11 cellular contexts compared by ENCODE assay signal in the genomic region with DNA sequence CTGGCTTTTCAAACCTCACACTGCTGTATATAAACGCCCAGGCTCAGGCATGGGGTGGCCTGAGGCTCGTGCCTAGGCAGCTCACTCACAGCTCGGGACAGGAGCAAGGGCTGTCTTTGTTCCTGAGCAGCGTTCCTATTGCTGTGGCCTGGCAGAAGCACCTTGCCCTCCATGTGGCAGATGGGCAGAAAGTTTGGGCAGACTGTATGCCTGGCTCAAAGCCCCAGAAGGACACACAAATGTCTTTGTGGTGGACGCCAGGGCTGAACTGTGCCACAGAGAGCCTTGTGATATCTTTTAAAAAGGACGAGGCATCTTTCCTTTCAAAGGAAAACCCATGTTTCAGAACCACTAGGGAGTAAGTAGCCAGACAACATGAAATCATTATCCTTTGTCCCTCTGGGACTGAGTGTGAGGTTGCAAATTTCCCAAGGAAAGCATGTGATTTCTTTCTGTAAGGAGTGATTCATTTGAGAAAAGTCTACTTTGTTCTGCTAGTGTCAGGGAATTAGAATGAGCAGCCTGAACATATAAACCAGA. TPM values are rescaled to one million over a fixed set of nuclear protein-coding genes. Genes with fewer than 3 reads are reported as not detected.
DNase-seq lines count a peak whose midpoint lies in the region; ATAC-seq and TF ChIP-seq lines count a peak whose summit lies in the region.
"Had no signal": no experiment of that assay in that cellular context is flagged by ENCODE, and none has a peak within 500 bp of the region (broad histone marks: within the 10 kb centered on the region; RNA-seq: fewer than 3 reads in every experiment).

No MANE protein-coding gene starts in this region.

- peak overlapping the region; percentile 11 for H3K23ac ChIP-seq in neuronal stem cell (ENCODE audit: low read depth, low read length, poor library complexity)

- H3K9me3 ChIP-seq in SK-N-SH (no peaks in the 10 kb centered on the region), neuronal stem cell (replicated peaks in 1 of 2; ENCODE audit: control insufficient read depth in 2 of 2, insufficient read depth in 1 of 2, low read depth in 1 of 2, low read length in 2 of 2) (no peaks in the 10 kb centered on the region)

- 0 out of 2 replicates have a peak overlapping the region, but pooled peaks have one; percentile 14 for H2AFZ ChIP-seq in SK-N-SH (ENCODE audit: low read depth)
- peak overlapping the region; percentile 84 for H2AFZ ChIP-seq in neuronal stem cell (ENCODE audit: low read length)

- no peaks in the 10 kb centered on the region for H3K27me3 ChIP-seq in SK-N-SH (ENCODE audit: insufficient read depth)
- H3K27me3 ChIP-seq in neuronal stem cell (ENCODE audit: control insufficient read depth in 3 of 3, insufficient read depth in 3 of 3, low read depth in 1 of 3, low read length in 3 of 3), result no peaks in the 10 kb centered on the region

- peak overlapping the region; percentile 82 for H3K18ac ChIP-seq in neuronal stem cell (ENCODE audit: low read length)

- ATAC-seq in T-cell (replicated peaks in 1 of 4), result no peak
- no peak for ATAC-seq in HG02798 (IDR thresholded peaks at IDR 0.05; ENCODE audit: poor library complexity, unreplicated experiment)

- no peak for TF ChIP-seq CTCF in AG04449 (IDR thresholded peaks at IDR 0.05; ENCODE audit: insufficient read depth, low read length, missing control alignments)
- TF ChIP-seq CTCF in SK-N-SH (IDR thresholded peaks at IDR 0.05), result no peak
- no peak for TF ChIP-seq CTCF in mesothelial cell of epicardium (IDR thresholded peaks at IDR 0.05; ENCODE audit: unreplicated experiment)

- H3K27me3 Mint-ChIP-seq in T-cell (peaks cover 6% of the 10 kb centered on the region in 2 donors), mesothelial cell of epicardium (ENCODE audit: low read depth) (peaks cover 1% of the 10 kb centered on the region)

- H3K9me3 Mint-ChIP-seq in T-cell (no peaks in the 10 kb centered on the region), mesothelial cell of epicardium (peaks cover 2% of the 10 kb centered on the region)
- H3K9me3 Mint-ChIP-seq: central memory CD8-positive, alpha-beta T cell had no signal

- no peak for TF ChIP-seq RAD21 in SK-N-SH (IDR thresholded peaks at IDR 0.05; ENCODE audit: low read length)

- no peak overlapping the region for H3K4ac ChIP-seq in neuronal stem cell (ENCODE audit: low read length)

- no peak for TF ChIP-seq EP300 in SK-N-SH (IDR thresholded peaks at IDR 0.05; ENCODE audit: borderline replicate concordance in 1 of 2, low read depth in 1 of 2, low read length in 1 of 2)

- H2AK5ac ChIP-seq in neuronal stem cell (ENCODE audit: low read depth, low read length), result peak overlapping the region; percentile 77

- H3K14ac ChIP-seq in neuronal stem cell (ENCODE audit: low read length), result no peak overlapping the region

- H3F3A ChIP-seq in SK-N-SH (replicated peaks; ENCODE audit: insufficient read depth), result no peaks in the 10 kb centered on the region

- H4K8ac ChIP-seq in neuronal stem cell (ENCODE audit: low read depth, low read length), result no peak overlapping the region

- DNase-seq in AG04449 (ENCODE audit: low read depth, low spot score) (peak; percentile 73), SK-N-SH (no peak), fibroblast of peridontal ligament (ENCODE audit: extremely low read depth) (peak; percentile 97), neuronal stem cell (ENCODE audit: low spot score) (no peak), T-cell (no peak), retina (no peak), mesothelial cell of epicardium (ENCODE audit: low spot score in 2 of 2, unreplicated experiment in 2 of 2) (no peak)

- H4K91ac ChIP-seq in neuronal stem cell (ENCODE audit: low read depth, low read length, poor library complexity), result peak overlapping the region; percentile 19

- H3K9ac ChIP-seq in SK-N-SH (no peak overlapping the region), neuronal stem cell (ENCODE audit: low read depth, low read length, poor library complexity) (peak overlapping the region; percentile 9)
- H3K9ac ChIP-seq: KMS-11 had no signal

- H3K9me2 ChIP-seq in SK-N-SH, result no peaks in the 10 kb centered on the region

- no peaks in the 10 kb centered on the region for H3K79me1 ChIP-seq in neuronal stem cell (ENCODE audit: low read depth, low read length)

- H3K4me3 Mint-ChIP-seq in T-cell (no peak overlapping the region), mesothelial cell of epicardium (no peak overlapping the region)
- H3K4me3 Mint-ChIP-seq: CD14-positive monocyte; central memory CD8-positive, alpha-beta T cell had no signal

- H2BK12ac ChIP-seq in neuronal stem cell (ENCODE audit: low read length), result no peak overlapping the region

- H3K36me3 ChIP-seq in SK-N-SH (replicated peaks in 1 of 2; ENCODE audit: control insufficient read depth in 1 of 2, insufficient read depth in 2 of 2, low read length in 1 of 2) (no peaks in the 10 kb centered on the region), neuronal stem cell (replicated peaks in 1 of 2; ENCODE audit: control insufficient read depth in 2 of 2, insufficient read depth in 2 of 2, low read length in 2 of 2) (no peaks in the 10 kb centered on the region)

- no peak overlapping the region for H3K27ac Mint-ChIP-seq in T-cell
- no peak overlapping the region for H3K27ac Mint-ChIP-seq in mesothelial cell of epicardium
- H3K27ac Mint-ChIP-seq: CD14-positive monocyte had no signal

- H3K4me2 ChIP-seq in SK-N-SH (no peak overlapping the region), neuronal stem cell (ENCODE audit: insufficient read depth, low read length, poor library complexity, severe bottlenecking) (no peak overlapping the region)
- H3K4me2 ChIP-seq: KMS-11 had no signal

- H3K27ac ChIP-seq in SK-N-SH (ENCODE audit: low read depth in 2 of 2, low read length in 1 of 2) (peak overlapping the region in 1 of 2 experiments; percentile 24; a peak in 1 of 4 replicates), neuronal stem cell (replicated peaks; ENCODE audit: low read length) (no peak overlapping the region)
- H3K27ac ChIP-seq: KMS-11 had no signal

- H3K4me1 ChIP-seq in SK-N-SH (ENCODE audit: control insufficient read depth in 1 of 2, insufficient read depth in 2 of 2, low read depth in 1 of 2, low read length in 1 of 2) (no peaks in the 10 kb centered on the region), neuronal stem cell (ENCODE audit: control insufficient read depth in 2 of 2, insufficient read depth in 1 of 2, low read depth in 1 of 2, low read length in 2 of 2) (peaks cover 6 to 11% of the 10 kb centered on the region in 2 donors)

- H2BK5ac ChIP-seq in neuronal stem cell (ENCODE audit: low read length), result peak overlapping the region; percentile 91

- peak overlapping the region; percentile 29 for H2BK120ac ChIP-seq in neuronal stem cell (ENCODE audit: low read depth, low read length)

- no peaks in the 10 kb centered on the region for H3K79me2 ChIP-seq in SK-N-SH (ENCODE audit: insufficient read depth)

- 82% methylated on average over 6 of the region's 6 CpGs for WGBS in SK-N-SH (ENCODE audit: low lambda C conversion rate)
- no CpG with 5 or more reads among the region's 6 CpGs for WGBS in neuronal stem cell (ENCODE audit: extremely low coverage in 2 of 2, insufficient read length in 2 of 2, insufficient replicate concordance in 1 of 2), 2 donors

- POLR2A ChIA-PET in AG04449 (lab: Yijun Ruan, JAX) (no interaction called here), SK-N-SH (lab: Yijun Ruan, JAX) (no interaction called here), T-cell (lab: Charles Lee) (no interaction called here)

- peak overlapping the region; percentile 71 for H2BK15ac ChIP-seq in neuronal stem cell (ENCODE audit: low read length)

- H3K36me3 Mint-ChIP-seq in T-cell (no peaks in the 10 kb centered on the region), mesothelial cell of epicardium (no peaks in the 10 kb centered on the region)
- H3K36me3 Mint-ChIP-seq: CD14-positive monocyte had no signal

- CTCF ChIA-PET in AG04449 (lab: Yijun Ruan, JAX), result interaction anchor here (1.4 kb wide), 1 partner anchor 15 kb away, joined by 4 read pairs; no protein-coding TSS in a partner anchor
- CTCF ChIA-PET in SK-N-SH (lab: Yijun Ruan, JAX), result interaction anchor here (0.6 kb wide), 1 partner anchor 10 kb away, joined by 3 read pairs; no protein-coding TSS in a partner anchor
- CTCF ChIA-PET in T-cell (lab: Charles Lee), result interaction anchor here in 1 of 2 donors (0.6 kb wide), 1 partner anchor 18 kb away, joined by 3 read pairs; no protein-coding TSS in a partner anchor

- H3K4me3 ChIP-seq in AG04449 (ENCODE audit: low read depth, low read length) (no peak overlapping the region), SK-N-SH (ENCODE audit: low read depth in 2 of 2, low read length in 1 of 2) (no peak overlapping the region), neuronal stem cell (ENCODE audit: low read length in 2 of 2) (no peak overlapping the region)

- H4K20me1 ChIP-seq in SK-N-SH (ENCODE audit: insufficient read depth), result no peaks in the 10 kb centered on the region

- H3K4me1 Mint-ChIP-seq in T-cell, result no peaks in the 10 kb centered on the region
- H3K4me1 Mint-ChIP-seq in mesothelial cell of epicardium, result no peaks in the 10 kb centered on the region
- H3K4me1 Mint-ChIP-seq: CD14-positive monocyte; central memory CD8-positive, alpha-beta T cell had no signal

TF ChIP-seq in SK-N-SH, 30 proteins besides CTCF, POLR2A, EP300 and RAD21:
- no peak for TF ChIP-seq ELF1 (IDR thresholded peaks at IDR 0.05)
- no peak for TF ChIP-seq RXRA (IDR thresholded peaks at IDR 0.05; ENCODE audit: borderline replicate concordance, low read depth)
- TF ChIP-seq GATA2 (CRISPR knock-in tag; IDR thresholded peaks at IDR 0.05), result no peak

RNA-seq across cellular contexts. Expression of gene UBE2E1, which starts 29.3 kb away (rescaled TPM):
- polyA plus RNA-seq in SK-N-SH (2012; rRNA removed), result 59.9 and 85.2 TPM in 2 replicates
- polyA plus RNA-seq in SK-N-SH (2012; cell fraction: cytosol; rRNA removed), result 90.1 and 110 TPM in 2 replicates
- polyA plus RNA-seq in SK-N-SH (2012; cell fraction: nucleus; rRNA removed), result 23.7 and 54.6 TPM in 2 replicates
- polyA plus RNA-seq in neuronal stem cell (2013, experiment 1 of 2), result 320 TPM
- 317 TPM for polyA plus RNA-seq in neuronal stem cell (2013, experiment 2 of 2)
- total RNA-seq in T-cell, result 10 to 100 TPM; 39.1 to 71.8 (median 51.6) TPM
- 89.9 to 93.3 TPM (median 90.4 TPM) in 3 replicates for total RNA-seq in mesothelial cell of epicardium

Comparison
In these comparisons a context has a peak if more than half of its experiments do, and no peak if none do; other contexts are left out.
1. DNase-seq: peak in AG04449 (single experiment) and fibroblast of peridontal ligament (single experiment); none in SK-N-SH (single experiment), neuronal stem cell (single experiment), T-cell (0 of 34), retina (single experiment) and mesothelial cell of epicardium (0 of 2).